Comparison of ENCODE assay signal across 8 cellular contexts in genomic region chr6:111606620-111607115, GRCh38. TPM values are rescaled to one million over a fixed set of nuclear protein-coding genes. Genes with fewer than 3 reads are reported as not detected.
DNase-seq lines count a peak whose midpoint lies in the region; ATAC-seq, FAIRE-seq and TF ChIP-seq lines count a peak whose summit lies in the region.

No MANE protein-coding gene starts in this region.

- no peak for FAIRE-seq in H1 (lab: Jason Lieb, UNC)

- 0 out of 4 replicates have a peak, but pooled peaks cover 0 to 5% of the 10 kb centered on the region in 2 experiments for H3K79me2 ChIP-seq in H1 (ENCODE audit: control insufficient read depth in 1 of 2, insufficient read depth in 2 of 2, low read length in 2 of 2)

- H4K8ac ChIP-seq in H1 (ENCODE audit: extremely low read depth, insufficient read depth, low read length) (no peak overlapping the region), neuronal stem cell (ENCODE audit: low read depth, low read length) (no peak overlapping the region)

- no TSS peak for BruUV-seq in Caco-2 (replicated peaks; lab: Mats Ljungman, UMichigan)

- H3K27ac ChIP-seq in H1 (ENCODE audit: low read depth, low read length) (no peak overlapping the region), neuronal stem cell (replicated peaks; ENCODE audit: low read length) (no peak overlapping the region)

- WGBS in H1 (ENCODE audit: extremely low coverage in 1 of 2, insufficient coverage in 1 of 2, insufficient read length in 1 of 2, insufficient replicate concordance in 2 of 2, low coverage in 1 of 2, low lambda C conversion rate in 2 of 2, missing lambda C conversion rate in 1 of 2), 2 experiments, result 72% methylated on average over 7 of the region's 7 CpGs; no CpG with 5 or more reads in 1 of the 2 experiments
- WGBS in neuronal stem cell (ENCODE audit: extremely low coverage in 2 of 2, insufficient read length in 2 of 2, insufficient replicate concordance in 1 of 2), 2 donors, result no CpG with 5 or more reads among the region's 7 CpGs

- peak overlapping the region; percentile 60 for H4K91ac ChIP-seq in H1 (replicated peaks; ENCODE audit: insufficient read length, low read length)
- no peak overlapping the region for H4K91ac ChIP-seq in neuronal stem cell (ENCODE audit: low read depth, low read length, poor library complexity)

- peak overlapping the region; percentile 91 for H3K27ac Mint-ChIP-seq in Caco-2 (ENCODE audit: unreplicated experiment)

- TF ChIP-seq CTCF in Caco-2 (IDR thresholded peaks at IDR 0.05; ENCODE audit: insufficient read depth in 1 of 2, low read depth in 1 of 2, low read length in 1 of 2, severe bottlenecking in 1 of 2, unreplicated experiment in 1 of 2) (no peak), NB4 (IDR thresholded peaks at IDR 0.05; ENCODE audit: low read depth, low read length) (no peak), H1 (IDR thresholded peaks at IDR 0.05; ENCODE audit: control extremely low read depth in 1 of 3, insufficient read depth in 1 of 3, low read depth in 1 of 3, low read length in 3 of 3) (no peak)

- H3K18ac ChIP-seq in H1 (ENCODE audit: extremely low read depth, low read length) (peak overlapping the region; percentile 56), neuronal stem cell (ENCODE audit: low read length) (peak overlapping the region; percentile 23)

- peaks cover 35% of the 10 kb centered on the region for H3K4me1 Mint-ChIP-seq in Caco-2 (ENCODE audit: low read depth, unreplicated experiment)

- no peaks in the 10 kb centered on the region for H3K27me3 Mint-ChIP-seq in Caco-2 (ENCODE audit: insufficient read depth, unreplicated experiment)

- H3K9me3 ChIP-seq in Caco-2, result peaks cover 4% of the 10 kb centered on the region; the same call in 1 of the 2 replicates
- no peaks in the 10 kb centered on the region; a peak in 1 of 4 replicates for H3K9me3 ChIP-seq in H1 (ENCODE audit: insufficient read depth in 2 of 2, low read depth in 1 of 2, low read length in 1 of 2)
- H3K9me3 ChIP-seq in neuronal stem cell (replicated peaks in 1 of 2; ENCODE audit: control insufficient read depth in 2 of 2, insufficient read depth in 1 of 2, low read depth in 1 of 2, low read length in 2 of 2), result peaks cover 2 to 5% of the 10 kb centered on the region in 2 donors

- peak overlapping the region; percentile 79 to 96 for H3K4me2 ChIP-seq in H1 (ENCODE audit: insufficient read depth in 1 of 2, low read depth in 2 of 2, low read length in 2 of 2)
- H3K4me2 ChIP-seq in neuronal stem cell (ENCODE audit: insufficient read depth, low read length, poor library complexity, severe bottlenecking), result peak overlapping the region; percentile 28

- H4K5ac ChIP-seq in H1 (ENCODE audit: insufficient read length, low read depth, low read length), result no peak overlapping the region

- peaks cover 8% of the 10 kb centered on the region for H3K9me3 Mint-ChIP-seq in Caco-2 (ENCODE audit: unreplicated experiment)

- peak overlapping the region; percentile 72; the same call in 1 of the 2 replicates for H2BK20ac ChIP-seq in H1 (ENCODE audit: low read length)

- no peak overlapping the region for H3K4ac ChIP-seq in H1 (replicated peaks; ENCODE audit: insufficient read length, low read depth, low read length)
- no peak overlapping the region for H3K4ac ChIP-seq in neuronal stem cell (ENCODE audit: low read length)

- peaks cover 15% of the 10 kb centered on the region for H3K23me2 ChIP-seq in H1 (ENCODE audit: low read depth, low read length)

- peaks cover 13% of the 10 kb centered on the region for H3K36me3 Mint-ChIP-seq in Caco-2 (ENCODE audit: insufficient read depth, unreplicated experiment)

- DNase-seq in Caco-2, result no peak
- DNase-seq in NB4 (ENCODE audit: low read depth), result peak; percentile 18
- DNase-seq in H1 (ENCODE audit: low read depth in 1 of 2, low spot score in 2 of 2), result no peak
- DNase-seq in neuronal stem cell (ENCODE audit: low spot score), result no peak
- no peak for DNase-seq in NCI-H69 (lab: John Stamatoyannopoulos, UW)
- no peak for DNase-seq in occipital lobe (lab: John Stamatoyannopoulos, UW)
- no peak for DNase-seq in HCEC 1CT

- H3K56ac ChIP-seq in H1 (replicated peaks; ENCODE audit: insufficient read length, low read depth, low read length), result peak overlapping the region; percentile 52

- H4K20me1 ChIP-seq in H1 (replicated peaks in 1 of 2; ENCODE audit: control insufficient read depth in 1 of 2, insufficient read depth in 2 of 2, low read length in 2 of 2), result no peaks in the 10 kb centered on the region

- H2BK12ac ChIP-seq in H1 (ENCODE audit: low read depth, low read length), result no peak overlapping the region; the same call in 1 of the 2 replicates
- H2BK12ac ChIP-seq in neuronal stem cell (ENCODE audit: low read length), result no peak overlapping the region

- no peak overlapping the region for H2AK5ac ChIP-seq in H1 (ENCODE audit: low read depth, low read length)
- no peak overlapping the region for H2AK5ac ChIP-seq in neuronal stem cell (ENCODE audit: low read depth, low read length)

- H2BK15ac ChIP-seq in H1 (ENCODE audit: low read length) (peak overlapping the region; percentile 99), neuronal stem cell (ENCODE audit: low read length) (no peak overlapping the region)

- no peak overlapping the region for H3K23ac ChIP-seq in H1 (ENCODE audit: insufficient read length)
- no peak overlapping the region for H3K23ac ChIP-seq in neuronal stem cell (ENCODE audit: low read depth, low read length, poor library complexity)

- CTCF ChIA-PET in Caco-2 (lab: Charles Lee) (interaction anchor here (0.5 to 0.7 kb wide), 2 partner anchors 9 to 12 kb away, joined by 5 to 6 read pairs; no protein-coding TSS in a partner anchor), H1 (lab: Charles Lee; ENCODE audit: partially characterized antibody) (interaction anchor here (0.9 to 2.6 kb wide), 12 partner anchors 9 to 438 kb away, joined by 3 to 14 read pairs (median 4); no protein-coding TSS in a partner anchor)

- H3K36me3 ChIP-seq in Caco-2 (ENCODE audit: control insufficient read depth, insufficient read depth, low read length) (no peaks in the 10 kb centered on the region), H1 (ENCODE audit: control insufficient read depth in 2 of 4, insufficient read depth in 4 of 4, low read length in 3 of 4) (no peaks in the 10 kb centered on the region), neuronal stem cell (replicated peaks in 1 of 2; ENCODE audit: control insufficient read depth in 2 of 2, insufficient read depth in 2 of 2, low read length in 2 of 2) (no peaks in the 10 kb centered on the region)

- H3K4me3 ChIP-seq in Caco-2 (ENCODE audit: low read depth, low read length), result peak overlapping the region; percentile 46
- H3K4me3 ChIP-seq in NB4 (ENCODE audit: low read depth, low read length), result peak overlapping the region; percentile 77
- peak overlapping the region; percentile 26 to 75 (median 34); a peak in 7 of 8 replicates for H3K4me3 ChIP-seq in H1 (ENCODE audit: extremely low read depth in 1 of 4, insufficient read depth in 2 of 4, low read depth in 3 of 4, low read length in 4 of 4)
- no peak overlapping the region for H3K4me3 ChIP-seq in neuronal stem cell (ENCODE audit: low read length in 2 of 2)

- peak overlapping the region; percentile 90 for H3K4me3 Mint-ChIP-seq in Caco-2 (ENCODE audit: unreplicated experiment)

- TF ChIP-seq RAD21 in H1 (IDR thresholded peaks at IDR 0.05 in 1 of 2, conservative IDR thresholded peaks at IDR 0.05 in 1 of 2; ENCODE audit: low read depth in 2 of 2, low read length in 2 of 2), result no peak

- H3K9ac ChIP-seq in H1 (replicated peaks in 1 of 4; ENCODE audit: extremely low read depth in 1 of 4, low read depth in 3 of 4, low read length in 3 of 4) (peak overlapping the region in 1 of 4 experiments; percentile 26; a peak in 2 of 7 replicates), neuronal stem cell (ENCODE audit: low read depth, low read length, poor library complexity) (no peak overlapping the region)

- peak overlapping the region; percentile 47; the same call in 1 of the 2 replicates for H2AFZ ChIP-seq in H1 (ENCODE audit: low read length)
- H2AFZ ChIP-seq in neuronal stem cell (ENCODE audit: low read length), result peak overlapping the region; percentile 48

- intact Hi-C loops in Caco-2 (cut with micrococcal nuclease; ENCODE audit: unreplicated experiment), result no loop called here

- no peak for TF ChIP-seq EP300 in H1 (IDR thresholded peaks at IDR 0.05; ENCODE audit: borderline replicate concordance in 1 of 2, low read depth in 2 of 2, low read length in 2 of 2)

- H3K4me1 ChIP-seq in Caco-2 (peaks cover 33% of the 10 kb centered on the region), H1 (replicated peaks in 1 of 4; ENCODE audit: control insufficient read depth in 3 of 4, insufficient read depth in 4 of 4, low read length in 3 of 4) (peaks cover 14 to 28% (median 19%) of the 10 kb centered on the region in 4 experiments), neuronal stem cell (ENCODE audit: control insufficient read depth in 2 of 2, insufficient read depth in 1 of 2, low read depth in 1 of 2, low read length in 2 of 2) (peaks cover 18 to 24% of the 10 kb centered on the region in 2 donors)

- H2BK120ac ChIP-seq in H1 (replicated peaks; ENCODE audit: low read depth, low read length) (no peak overlapping the region), neuronal stem cell (ENCODE audit: low read depth, low read length) (no peak overlapping the region)

- H3K79me1 ChIP-seq in H1 (ENCODE audit: low read depth, low read length), result no peaks in the 10 kb centered on the region
- no peaks in the 10 kb centered on the region for H3K79me1 ChIP-seq in neuronal stem cell (ENCODE audit: low read depth, low read length)

- POLR2A ChIA-PET in Caco-2 (lab: Charles Lee) (interaction anchor here (0.5 kb wide), 1 partner anchor 123 kb away, joined by 3 read pairs; no protein-coding TSS in a partner anchor), H1 (lab: Charles Lee; ENCODE audit: partially characterized antibody) (interaction anchor here (1.4 to 3.5 kb wide), 8 partner anchors 8 to 480 kb away, joined by 4 to 35 read pairs (median 6); partner anchors contain the start of genes FAM229B and TUBE1)

- TF ChIP-seq POLR2A in NB4 (IDR thresholded peaks at IDR 0.05; ENCODE audit: extremely low read depth, insufficient read length) (no peak), H1 (IDR thresholded peaks at IDR 0.05; ENCODE audit: control extremely low read depth in 1 of 2, low read depth in 2 of 2, low read length in 2 of 2) (no peak), GM18505 (IDR thresholded peaks at IDR 0.05; ENCODE audit: borderline replicate concordance, extremely low read depth, insufficient read depth, insufficient read length) (no peak)

- ATAC-seq in GM18505 (IDR thresholded peaks at IDR 0.05; ENCODE audit: unreplicated experiment), result no peak

- no peaks in the 10 kb centered on the region for H3K27me3 ChIP-seq in Caco-2 (replicated peaks; ENCODE audit: control insufficient read depth, insufficient read depth, low read length)
- no peaks in the 10 kb centered on the region; a peak in 1 of 7 replicates for H3K27me3 ChIP-seq in H1 (replicated peaks in 1 of 4; ENCODE audit: control insufficient read depth in 3 of 4, extremely low read depth in 1 of 4, insufficient read depth in 3 of 4, low read length in 3 of 4)
- no peaks in the 10 kb centered on the region for H3K27me3 ChIP-seq in neuronal stem cell (ENCODE audit: control insufficient read depth in 3 of 3, insufficient read depth in 3 of 3, low read depth in 1 of 3, low read length in 3 of 3)

- H3K14ac ChIP-seq in H1 (ENCODE audit: insufficient read length) (no peak overlapping the region), neuronal stem cell (ENCODE audit: low read length) (no peak overlapping the region)

- peak overlapping the region; percentile 79; the same call in 1 of the 2 replicates for H2BK5ac ChIP-seq in H1 (ENCODE audit: low read depth, low read length)
- H2BK5ac ChIP-seq in neuronal stem cell (ENCODE audit: low read length), result no peak overlapping the region

RNA-seq across cellular contexts. Expression of gene TRAF3IP2, which starts 1.0 kb away (rescaled TPM):
- 14.9 and 16.2 TPM in 2 replicates for total RNA-seq in Caco-2 (2022)
- total RNA-seq in H1 (2021; fragmentation: NEBNext Ultra II Directional; extraction: Animal tissue kit (Norgen Biotek cat#: 25700)), result 20.5 and 20.6 TPM in 2 replicates
- polyA plus RNA-seq in H1 (2011; rRNA removed), result 17.4 and 19.7 TPM in 2 replicates
- polyA plus RNA-seq in H1 (2011; cell fraction: cytosol; rRNA removed), result 18.2 TPM
- polyA plus RNA-seq in H1 (2011; cell fraction: nucleus; rRNA removed), result 24.6 TPM
- polyA plus RNA-seq in H1 (2012, experiment 1 of 2), result 17.5 to 19.6 TPM (median 19.0 TPM) in 4 replicates
- polyA plus RNA-seq in H1 (2012, experiment 2 of 2), result 20.9 TPM
- polyA plus RNA-seq in H1 (2013, experiment 1 of 2), result 19.5 TPM
- 17.8 TPM for polyA plus RNA-seq in H1 (2013, experiment 2 of 2)
- polyA minus RNA-seq in H1 (2011; rRNA and poly(A)+ RNA removed), result 26.8 and 29.8 TPM in 2 replicates
- 12.5 TPM for polyA minus RNA-seq in H1 (2011; cell fraction: cytosol; rRNA and poly(A)+ RNA removed)
- polyA minus RNA-seq in H1 (2011; cell fraction: nucleus; rRNA and poly(A)+ RNA removed), result 14.3 TPM
- 2.5 TPM for polyA plus RNA-seq in neuronal stem cell (2013, experiment 1 of 2)
- 2.1 TPM for polyA plus RNA-seq in neuronal stem cell (2013, experiment 2 of 2)
- 3.4 TPM for total RNA-seq in occipital lobe

Comparison
In these comparisons a context has a peak if more than half of its experiments do, and no peak if none do; other contexts are left out.
1. H3K4me3 ChIP-seq: peak in Caco-2 (single experiment), NB4 (single experiment) and H1 (4 of 4); none in neuronal stem cell (0 of 2).